8 cellular contexts compared by ENCODE assay signal in genomic region chrX:115561605-115562491, GRCh38. TPM values are rescaled to one million over a fixed set of nuclear protein-coding genes. Genes with fewer than 3 reads are reported as not detected.
DNase-seq lines count a peak whose midpoint lies in the region; ATAC-seq and TF ChIP-seq lines count a peak whose summit lies in the region.

No MANE protein-coding gene starts in this region.

- intact Hi-C loops in Calu3 (cut with micrococcal nuclease; ENCODE audit: unreplicated experiment), result loop anchor here (5.0 to 10.0 kb wide), 2 partner anchors 53 to 80 kb away; no protein-coding TSS in a partner anchor

- no peaks in the 10 kb centered on the region for H3K27me3 ChIP-seq in hepatocyte

- H3K4me3 ChIP-seq in hepatocyte, result peak overlapping the region; percentile 54

- H3K9me3 ChIP-seq in hepatocyte (ENCODE audit: low read depth), result no peaks in the 10 kb centered on the region

- H3K4me1 ChIP-seq in hepatocyte (ENCODE audit: insufficient read depth), result peaks cover 15% of the 10 kb centered on the region

- peak overlapping the region; percentile 83 for H3K4me2 ChIP-seq in hepatocyte

- H3K27ac Mint-ChIP-seq in Calu3 (ENCODE audit: unreplicated experiment), result peak overlapping the region; percentile 92

- H3K4me1 Mint-ChIP-seq in Calu3 (ENCODE audit: low read depth, unreplicated experiment), result peaks cover 20% of the 10 kb centered on the region

- no peaks in the 10 kb centered on the region for H4K20me1 ChIP-seq in hepatocyte (ENCODE audit: insufficient read depth, poor library complexity, severe bottlenecking)

- ATAC-seq in GM21786 (IDR thresholded peaks at IDR 0.05; ENCODE audit: unreplicated experiment), result peak; percentile 16

- no peaks in the 10 kb centered on the region for H3K36me3 ChIP-seq in hepatocyte (replicated peaks; ENCODE audit: insufficient read depth, low read depth)

- under 1% methylated on average over 54 of the region's 56 CpGs for WGBS in hepatocyte (ENCODE audit: low lambda C conversion rate, missing lambda C conversion rate)

- CTCF ChIA-PET in Calu3 (lab: Charles Lee), result interaction anchor here (0.6 to 1.1 kb wide), 2 partner anchors 61 to 217 kb away, joined by 3 to 6 read pairs; no protein-coding TSS in a partner anchor

- TSS peak; percentile 38 for BruUV-seq in Calu3 (replicated peaks; lab: Mats Ljungman, UMichigan)

- H3K9me3 Mint-ChIP-seq in Calu3 (ENCODE audit: low read depth, unreplicated experiment), result no peaks in the 10 kb centered on the region

- H3K36me3 Mint-ChIP-seq in Calu3 (ENCODE audit: insufficient read depth, unreplicated experiment), result peaks cover 38% of the 10 kb centered on the region

- TF ChIP-seq CTCF in Calu3 (IDR thresholded peaks at IDR 0.05; ENCODE audit: unreplicated experiment) (no peak), hepatocyte (IDR thresholded peaks at IDR 0.05; ENCODE audit: poor library complexity) (peak; percentile 26)

- DNase-seq in Calu3 (peak; percentile 36), NCI-H2029 (lab: John Stamatoyannopoulos, UW) (peak; percentile 51), amniotic epithelial cell (ENCODE audit: low read depth) (peak; percentile 38), hepatocyte (ENCODE audit: low spot score) (peak; percentile 80), putamen (ENCODE audit: low spot score) (peak; percentile 39), KG1 (lab: John Stamatoyannopoulos, UW) (no peak), NAMALWA (ENCODE audit: low spot score) (no peak)

- peak overlapping the region; percentile 31 for H2AFZ ChIP-seq in hepatocyte

- H3K79me2 ChIP-seq in hepatocyte, result peaks cover 50% of the 10 kb centered on the region

- no peaks in the 10 kb centered on the region for H3K27me3 Mint-ChIP-seq in Calu3 (ENCODE audit: unreplicated experiment)

- peak overlapping the region; percentile 98 for H3K27ac ChIP-seq in hepatocyte

- peak overlapping the region; percentile 86 for H3K4me3 Mint-ChIP-seq in Calu3 (ENCODE audit: low read depth, unreplicated experiment)

- no peaks in the 10 kb centered on the region for H3K9me2 ChIP-seq in hepatocyte (replicated peaks; ENCODE audit: insufficient read depth)

RNA-seq across cellular contexts. Expression of gene PLS3, which starts 0.9 kb away (rescaled TPM):
- total RNA-seq in Calu3 (2022) (169 and 174 TPM in 2 replicates), hepatocyte (315 and 361 TPM in 2 replicates)
- polyA plus RNA-seq in hepatocyte, result 244 and 277 TPM in 2 replicates

Comparison
In these comparisons a context has a peak if more than half of its experiments do, and no peak if none do; other contexts are left out.
1. DNase-seq: peak in Calu3 (single experiment), NCI-H2029 (single experiment), amniotic epithelial cell (single experiment), hepatocyte (single experiment) and putamen (single experiment); none in KG1 (single experiment) and NAMALWA (single experiment).